Comparison of ENCODE assay signal across 22 cellular contexts in genomic region chr7:128100225-128100948, GRCh38.
A peak's percentile ranks its signal among the peaks of the same experiment; 100 is the strongest.
DNase-seq lines count a peak whose midpoint lies in the region; ATAC-seq and TF ChIP-seq lines count a peak whose summit lies in the region.
"Had no signal": no experiment of that assay in that cellular context is flagged by ENCODE, and none has a peak within 500 bp of the region (broad histone marks: within the 10 kb centered on the region; RNA-seq: fewer than 3 reads in every experiment).

No MANE protein-coding gene starts in this region.

- peaks cover 6 to 18% (median 15%) of the 10 kb centered on the region in 9 donors for H3K4me1 ChIP-seq in heart right ventricle

- 92 to 96% methylated on average over 3 of the region's 3 CpGs for WGBS in heart right ventricle, 2 donors

- intact Hi-C loops in Right ventricle myocardium inferior (cut with DNase I) (no loop called here), heart right ventricle (cut with DNase I) (no loop called here)
- intact Hi-C loops in activated CD4-positive, alpha-beta memory T cell treated with anti-CD3 and anti-CD28 coated beads for 36 hours (cut with micrococcal nuclease) = no loop called here

- POLR2A ChIA-PET in activated CD4-positive, alpha-beta memory T cell treated with anti-CD3 and anti-CD28 coated beads for 36 hours (lab: Charles Lee) = no interaction called here

- H3K4me3 Mint-ChIP-seq in activated CD4-positive, alpha-beta memory T cell treated with anti-CD3 and anti-CD28 coated beads for 36 hours = no peak overlapping the region
- H3K4me3 Mint-ChIP-seq: mesothelial cell of epicardium had no signal

- peaks cover 3% of the 10 kb centered on the region for H3K27me3 Mint-ChIP-seq in activated CD4-positive, alpha-beta memory T cell treated with anti-CD3 and anti-CD28 coated beads for 36 hours

- DNase-seq in Right ventricle myocardium inferior (ENCODE audit: missing footprints) (peak; percentile 33), heart right ventricle (no peak), fibroblast of mammary gland (ENCODE audit: low read depth) (peak; percentile 25), NCI-H2171 (lab: John Stamatoyannopoulos, UW) (no peak), NCI-H524 treated with DMSO at 0.1 percent for 48 hours (lab: John Stamatoyannopoulos, UW) (no peak)
- DNase-seq in activated CD4-positive, alpha-beta memory T cell treated with anti-CD3 and anti-CD28 coated beads for 36 hours = no peak
- DNase-seq: activated gamma-delta T cell; CD4-positive, CD25-positive, alpha-beta regulatory T cell; DMS79 treated with DMSO at 0.1 percent for 48 hours; HCEC 1CT; NCI-H1417; NCI-H82; retina; stimulated activated CD4-positive, alpha-beta T cell treated with anti-CD3 and anti-CD28 coated beads, Interleukin-12 subunit alpha, Interleukin-12 subunit beta, amount 100 ng/mL, for 4 hours; thyroid gland had no signal

- no peak overlapping the region for H3K27ac ChIP-seq in heart right ventricle
- H3K27ac ChIP-seq: ascending aorta, neutrophil, PC-9, thyroid gland had no signal

- CTCF ChIA-PET in activated CD4-positive, alpha-beta memory T cell treated with anti-CD3 and anti-CD28 coated beads for 36 hours (lab: Charles Lee) = no interaction called here

- H3K27ac Mint-ChIP-seq in activated CD4-positive, alpha-beta memory T cell treated with anti-CD3 and anti-CD28 coated beads for 36 hours = peak overlapping the region; percentile 47
- H3K27ac Mint-ChIP-seq: mesothelial cell of epicardium had no signal

- ATAC-seq in Right ventricle myocardium inferior (no peak), heart right ventricle (no peak), HG03135 (IDR thresholded peaks at IDR 0.05; ENCODE audit: unreplicated experiment) (no peak), GM19035 (IDR thresholded peaks at IDR 0.05; ENCODE audit: unreplicated experiment) (no peak)
- ATAC-seq: activated CD4-positive, CD25-positive, alpha-beta regulatory T cell treated with anti-CD3 and anti-CD28 coated beads, Interleukin-2, amount 50 U/mL, for 24 hours had no signal

- H3K4me1 Mint-ChIP-seq in activated CD4-positive, alpha-beta memory T cell treated with anti-CD3 and anti-CD28 coated beads for 36 hours (ENCODE audit: low read depth) = peaks cover 20% of the 10 kb centered on the region

- H3K9me3 ChIP-seq in heart right ventricle = no peaks in the 10 kb centered on the region
- H3K9me3 ChIP-seq: ascending aorta, neutrophil, thyroid gland had no signal

- peaks cover 18% of the 10 kb centered on the region for H3K36me3 Mint-ChIP-seq in activated CD4-positive, alpha-beta memory T cell treated with anti-CD3 and anti-CD28 coated beads for 36 hours

- peaks cover 0 to 24% (median 19%) of the 10 kb centered on the region in 7 donors for H3K27me3 ChIP-seq in heart right ventricle
- H3K27me3 ChIP-seq: ascending aorta, thyroid gland had no signal

- TF ChIP-seq CTCF in heart right ventricle (IDR thresholded peaks at IDR 0.05) (no peak), fibroblast of mammary gland (conservative IDR thresholded peaks at IDR 0.05; ENCODE audit: control insufficient read depth, insufficient read depth, low read depth, low read length) (no peak)

- no peak overlapping the region for H3K4me3 ChIP-seq in heart right ventricle
- no peak overlapping the region for H3K4me3 ChIP-seq in fibroblast of mammary gland (ENCODE audit: control insufficient read depth, low read depth, low read length)
- H3K4me3 ChIP-seq: ascending aorta, PC-9, thyroid gland had no signal

- peaks cover 0 to 5% (median 0%) of the 10 kb centered on the region in 9 donors for H3K36me3 ChIP-seq in heart right ventricle
- H3K36me3 ChIP-seq: neutrophil, thyroid gland had no signal

- peaks cover 2% of the 10 kb centered on the region for H3K9me3 Mint-ChIP-seq in activated CD4-positive, alpha-beta memory T cell treated with anti-CD3 and anti-CD28 coated beads for 36 hours
- H3K9me3 Mint-ChIP-seq: mesothelial cell of epicardium had no signal

Comparison
In these comparisons a context has a peak if more than half of its experiments do, and no peak if none do; other contexts are left out.
1. DNase-seq: peak in Right ventricle myocardium inferior (single experiment) and fibroblast of mammary gland (single experiment); none in heart right ventricle (0 of 2), activated CD4-positive, alpha-beta memory T cell treated with anti-CD3 and anti-CD28 coated beads for 36 hours (single experiment), NCI-H2171 (single experiment) and NCI-H524 treated with DMSO at 0.1 percent for 48 hours (single experiment).